ENCODE assay signal across 12 cellular contexts in the genomic region with DNA sequence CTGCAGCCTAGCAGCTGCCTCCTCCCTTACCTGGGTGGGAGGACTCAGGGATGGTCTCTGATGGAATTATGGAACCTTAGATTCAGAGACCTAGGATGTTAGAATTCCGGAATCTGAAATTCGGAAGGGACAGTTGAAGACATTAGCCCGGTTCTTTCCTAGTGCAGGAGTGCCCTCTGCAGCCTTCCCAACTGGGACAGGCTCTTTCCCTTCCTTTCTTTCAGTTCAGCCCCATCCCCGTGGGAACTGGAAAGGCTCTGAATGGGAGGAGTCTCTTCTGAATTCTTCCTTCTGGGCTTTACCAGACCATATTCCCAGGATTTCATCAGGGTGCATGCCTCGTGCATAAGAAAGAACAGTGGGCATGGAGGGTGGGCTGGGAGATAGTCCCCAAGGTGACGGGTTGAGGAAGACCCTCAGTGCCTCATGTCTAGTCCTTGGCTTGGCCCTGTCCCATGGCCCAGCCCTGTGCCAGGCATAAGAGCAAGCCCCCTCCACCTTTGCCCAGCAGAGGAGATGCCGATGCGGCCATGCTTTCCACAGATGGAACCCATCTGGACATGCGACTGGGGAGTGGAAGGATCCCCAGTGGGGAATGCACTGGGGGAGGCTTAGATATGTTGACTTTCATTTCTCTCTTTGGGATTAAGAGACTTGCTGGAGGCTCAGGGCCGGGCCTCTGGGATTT. TPM values are rescaled to one million over a fixed set of nuclear protein-coding genes. Genes with fewer than 3 reads are reported as not detected.
DNase-seq lines count a peak whose midpoint lies in the region; ATAC-seq and TF ChIP-seq lines count a peak whose summit lies in the region.
"Had no signal": no experiment of that assay in that cellular context is flagged by ENCODE, and none has a peak within 500 bp of the region (broad histone marks: within the 10 kb centered on the region; RNA-seq: fewer than 3 reads in every experiment).

No MANE protein-coding gene starts in this region.

- intact Hi-C loops in Right ventricle myocardium superior (cut with DNase I) (loop anchor here (10.0 kb wide), 3 partner anchors 60 to 480 kb away; no protein-coding TSS in a partner anchor), Right ventricle myocardium inferior (cut with DNase I) (no loop called here), upper lobe of right lung (cut with DNase I) (no loop called here)

- peak; percentile 22 for ATAC-seq in Right ventricle myocardium superior (ENCODE audit: poor library complexity)
- no peak for ATAC-seq in Right ventricle myocardium inferior
- peak; percentile 13 for ATAC-seq in WTC11
- ATAC-seq in upper lobe of right lung = no peak
- ATAC-seq in HG03196 (IDR thresholded peaks at IDR 0.05; ENCODE audit: unreplicated experiment) = no peak

- no peak overlapping the region for H3K4me3 ChIP-seq in upper lobe of right lung

- H3K36me3 Mint-ChIP-seq in HFFc6 (ENCODE audit: low read depth) (no peaks in the 10 kb centered on the region), WTC11 (no peaks in the 10 kb centered on the region)
- H3K36me3 Mint-ChIP-seq: activated naive CD8-positive, alpha-beta T cell had no signal

- POLR2A ChIA-PET in WTC11 (lab: Charles Lee) = no interaction called here

- no peaks in the 10 kb centered on the region for H3K4me1 ChIP-seq in upper lobe of right lung

- DNase-seq in Right ventricle myocardium superior (peak; percentile 29), Right ventricle myocardium inferior (ENCODE audit: missing footprints) (no peak), HFFc6 (no peak), WTC11 (ENCODE audit: low spot score) (no peak), upper lobe of right lung (peak; percentile 54), anterior cingulate cortex (lab: John Stamatoyannopoulos, UW) (no peak), GDM1 (lab: John Stamatoyannopoulos, UW) (no peak)

- H3K4me1 Mint-ChIP-seq in HFFc6 (ENCODE audit: low read depth) (peaks cover 29% of the 10 kb centered on the region), WTC11 (peaks cover 11% of the 10 kb centered on the region)

- H3K27me3 Mint-ChIP-seq in HFFc6 (ENCODE audit: insufficient read depth) (peaks cover 2% of the 10 kb centered on the region; the same call in 1 of the 2 replicates), WTC11 (ENCODE audit: low read depth) (peaks cover 19% of the 10 kb centered on the region)
- H3K27me3 Mint-ChIP-seq: activated naive CD8-positive, alpha-beta T cell; progenitor cell of endocrine pancreas had no signal

- no peaks in the 10 kb centered on the region for H3K9me3 ChIP-seq in upper lobe of right lung

- H3K36me3 ChIP-seq in upper lobe of right lung = no peaks in the 10 kb centered on the region

- 0 out of 2 replicates have a peak overlapping the region, but pooled peaks have one; percentile 77 for H3K4me3 Mint-ChIP-seq in HFFc6
- no peak overlapping the region for H3K4me3 Mint-ChIP-seq in WTC11
- H3K4me3 Mint-ChIP-seq: activated naive CD8-positive, alpha-beta T cell had no signal

- H3K9me3 Mint-ChIP-seq in HFFc6 = no peaks in the 10 kb centered on the region
- no peaks in the 10 kb centered on the region for H3K9me3 Mint-ChIP-seq in WTC11

- no peak overlapping the region for H3K27ac ChIP-seq in upper lobe of right lung
- H3K27ac ChIP-seq: C4-2B had no signal

- TF ChIP-seq CTCF in HFFc6 (IDR thresholded peaks at IDR 0.05) (no peak), WTC11 (IDR thresholded peaks at IDR 0.05) (no peak), upper lobe of right lung (IDR thresholded peaks at IDR 0.05) (no peak)

- CTCF ChIA-PET in WTC11 (lab: Charles Lee) = interaction anchor here (1.0 to 1.8 kb wide), 4 partner anchors 16 to 206 kb away, joined by 3 to 9 read pairs (median 5); a partner anchor contains a TSS

- no peaks in the 10 kb centered on the region for H3K27me3 ChIP-seq in upper lobe of right lung

- H3K27ac Mint-ChIP-seq in HFFc6 (no peak overlapping the region), WTC11 (no peak overlapping the region)
- H3K27ac Mint-ChIP-seq: progenitor cell of endocrine pancreas had no signal

TF ChIP-seq in WTC11, 78 proteins besides CTCF, POLR2A, EP300 and RAD21:
- TF ChIP-seq, protein P1, sequence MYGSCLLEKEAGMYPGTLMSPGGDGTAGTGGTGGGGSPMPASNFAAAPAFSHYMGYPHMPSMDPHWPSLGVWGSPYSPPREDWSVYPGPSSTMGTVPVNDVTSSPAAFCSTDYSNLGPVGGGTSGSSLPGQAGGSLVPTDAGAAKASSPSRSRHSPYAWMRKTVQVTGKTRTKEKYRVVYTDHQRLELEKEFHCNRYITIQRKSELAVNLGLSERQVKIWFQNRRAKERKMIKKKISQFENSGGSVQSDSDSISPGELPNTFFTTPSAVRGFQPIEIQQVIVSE (CRISPR knock-in tag; IDR thresholded peaks at IDR 0.05; ENCODE audit: borderline replicate concordance) = no peak
- no peak for TF ChIP-seq ZNF396 (CRISPR knock-in tag; IDR thresholded peaks at IDR 0.05; ENCODE audit: borderline replicate concordance)
- no peak for TF ChIP-seq SMAD3 (CRISPR knock-in tag; IDR thresholded peaks at IDR 0.05; ENCODE audit: borderline replicate concordance)
- no peak for TF ChIP-seq HMGA2 (CRISPR knock-in tag; IDR thresholded peaks at IDR 0.05)
- 0 out of 2 replicates have a peak, but pooled peaks have one; percentile 30 for TF ChIP-seq ZNF263 (CRISPR knock-in tag; IDR thresholded peaks at IDR 0.05; ENCODE audit: low read depth)
- no peak for TF ChIP-seq MXD4 (CRISPR knock-in tag; IDR thresholded peaks at IDR 0.05; ENCODE audit: borderline replicate concordance)
- TF ChIP-seq, protein P2, sequence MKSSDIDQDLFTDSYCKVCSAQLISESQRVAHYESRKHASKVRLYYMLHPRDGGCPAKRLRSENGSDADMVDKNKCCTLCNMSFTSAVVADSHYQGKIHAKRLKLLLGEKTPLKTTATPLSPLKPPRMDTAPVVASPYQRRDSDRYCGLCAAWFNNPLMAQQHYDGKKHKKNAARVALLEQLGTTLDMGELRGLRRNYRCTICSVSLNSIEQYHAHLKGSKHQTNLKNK (CRISPR knock-in tag; IDR thresholded peaks at IDR 0.05) = no peak
- TF ChIP-seq, protein P3, sequence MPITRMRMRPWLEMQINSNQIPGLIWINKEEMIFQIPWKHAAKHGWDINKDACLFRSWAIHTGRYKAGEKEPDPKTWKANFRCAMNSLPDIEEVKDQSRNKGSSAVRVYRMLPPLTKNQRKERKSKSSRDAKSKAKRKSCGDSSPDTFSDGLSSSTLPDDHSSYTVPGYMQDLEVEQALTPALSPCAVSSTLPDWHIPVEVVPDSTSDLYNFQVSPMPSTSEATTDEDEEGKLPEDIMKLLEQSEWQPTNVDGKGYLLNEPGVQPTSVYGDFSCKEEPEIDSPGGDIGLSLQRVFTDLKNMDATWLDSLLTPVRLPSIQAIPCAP (CRISPR knock-in tag; IDR thresholded peaks at IDR 0.05) = no peak

RNA-seq across cellular contexts. Expression of a gene that starts 14.4 kb away (rescaled TPM):
- total RNA-seq in Right ventricle myocardium superior = not detected
- total RNA-seq in Right ventricle myocardium inferior = not detected
- total RNA-seq in HFFc6 (2021; fragmentation: NEBNext Ultra II Directional; extraction: Animal tissue kit (Norgen Biotek cat#: 25700)) = under 1 TPM in 4 of 6 experiments, not detected in 2; 0.11 to 0.25 (median 0.17) TPM
- 0.18 to 0.24 TPM (median 0.21 TPM) in 3 replicates for total RNA-seq in WTC11 (2021)
- not detected for total RNA-seq in upper lobe of right lung
- total RNA-seq: mononuclear cell had no signal

RNA-seq across cellular contexts. Expression of a gene that starts 17.4 kb away (rescaled TPM):
- total RNA-seq in Right ventricle myocardium superior (25.8 TPM), Right ventricle myocardium inferior (36.4 TPM), WTC11 (2021) (54.0 to 66.8 TPM (median 64.2 TPM) in 3 replicates), upper lobe of right lung (56.3 TPM)
- total RNA-seq in HFFc6 (2021; fragmentation: NEBNext Ultra II Directional; extraction: Animal tissue kit (Norgen Biotek cat#: 25700)) = 1 to 10 TPM; 6.4 to 9.9 (median 8.0) TPM

RNA-seq across cellular contexts. Expression of a gene that starts 43.7 kb away (rescaled TPM):
- 17.2 TPM for total RNA-seq in Right ventricle myocardium superior
- 13.1 TPM for total RNA-seq in Right ventricle myocardium inferior
- total RNA-seq in HFFc6 (2021; fragmentation: NEBNext Ultra II Directional; extraction: Animal tissue kit (Norgen Biotek cat#: 25700)) = under 1 TPM; 0.10 to 0.62 (median 0.39) TPM
- total RNA-seq in WTC11 (2021) = 0.50 to 0.73 TPM (median 0.55 TPM) in 3 replicates
- 2.6 TPM for total RNA-seq in upper lobe of right lung

Comparison
In these comparisons a context has a peak if more than half of its experiments do, and no peak if none do; other contexts are left out.
1. ATAC-seq: peak in Right ventricle myocardium superior (single experiment) and WTC11 (single experiment); none in Right ventricle myocardium inferior (single experiment), upper lobe of right lung (single experiment) and HG03196 (single experiment).
2. DNase-seq: peak in Right ventricle myocardium superior (single experiment) and upper lobe of right lung (single experiment); none in Right ventricle myocardium inferior (single experiment), HFFc6 (single experiment), WTC11 (single experiment), anterior cingulate cortex (0 of 58) and GDM1 (single experiment).